Comparison of ENCODE assay signal across 2 cellular contexts in genomic region chr12:25102402-25102801, GRCh38.
A peak's percentile ranks its signal among the peaks of the same experiment; 100 is the strongest.
TF ChIP-seq lines count a peak whose summit lies in the region.

No MANE protein-coding gene starts in this region.

TF ChIP-seq in HEK293, 187 proteins besides CTCF, POLR2A, EP300 and RAD21:
- no peak for TF ChIP-seq ZNF664 (tag by site-specific recombination; IDR thresholded peaks at IDR 0.05)
- TF ChIP-seq, protein P1, sequence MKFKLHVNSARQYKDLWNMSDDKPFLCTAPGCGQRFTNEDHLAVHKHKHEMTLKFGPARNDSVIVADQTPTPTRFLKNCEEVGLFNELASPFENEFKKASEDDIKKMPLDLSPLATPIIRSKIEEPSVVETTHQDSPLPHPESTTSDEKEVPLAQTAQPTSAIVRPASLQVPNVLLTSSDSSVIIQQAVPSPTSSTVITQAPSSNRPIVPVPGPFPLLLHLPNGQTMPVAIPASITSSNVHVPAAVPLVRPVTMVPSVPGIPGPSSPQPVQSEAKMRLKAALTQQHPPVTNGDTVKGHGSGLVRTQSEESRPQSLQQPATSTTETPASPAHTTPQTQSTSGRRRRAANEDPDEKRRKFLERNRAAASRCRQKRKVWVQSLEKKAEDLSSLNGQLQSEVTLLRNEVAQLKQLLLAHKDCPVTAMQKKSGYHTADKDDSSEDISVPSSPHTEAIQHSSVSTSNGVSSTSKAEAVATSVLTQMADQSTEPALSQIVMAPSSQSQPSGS (tag by site-specific recombination; IDR thresholded peaks at IDR 0.05; ENCODE audit: low read depth), result peak; percentile 49; the same call in 1 of the 2 replicates
- TF ChIP-seq ZNF791 (tag by site-specific recombination; IDR thresholded peaks at IDR 0.05), result no peak
- no peak for TF ChIP-seq ZNF274 (IDR thresholded peaks at IDR 0.05; ENCODE audit: low read length)
- no peak for TF ChIP-seq ZNF274 (tag by site-specific recombination; IDR thresholded peaks at IDR 0.05; ENCODE audit: borderline replicate concordance)
- TF ChIP-seq, protein P2, sequence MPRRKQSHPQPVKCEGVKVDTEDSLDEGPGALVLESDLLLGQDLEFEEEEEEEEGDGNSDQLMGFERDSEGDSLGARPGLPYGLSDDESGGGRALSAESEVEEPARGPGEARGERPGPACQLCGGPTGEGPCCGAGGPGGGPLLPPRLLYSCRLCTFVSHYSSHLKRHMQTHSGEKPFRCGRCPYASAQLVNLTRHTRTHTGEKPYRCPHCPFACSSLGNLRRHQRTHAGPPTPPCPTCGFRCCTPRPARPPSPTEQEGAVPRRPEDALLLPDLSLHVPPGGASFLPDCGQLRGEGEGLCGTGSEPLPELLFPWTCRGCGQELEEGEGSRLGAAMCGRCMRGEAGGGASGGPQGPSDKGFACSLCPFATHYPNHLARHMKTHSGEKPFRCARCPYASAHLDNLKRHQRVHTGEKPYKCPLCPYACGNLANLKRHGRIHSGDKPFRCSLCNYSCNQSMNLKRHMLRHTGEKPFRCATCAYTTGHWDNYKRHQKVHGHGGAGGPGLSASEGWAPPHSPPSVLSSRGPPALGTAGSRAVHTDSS (tag by site-specific recombination; IDR thresholded peaks at IDR 0.05), result no peak
- TF ChIP-seq ZBTB44 (tag by site-specific recombination; IDR thresholded peaks at IDR 0.05), result no peak
- no peak for TF ChIP-seq SALL2 (tag by site-specific recombination; IDR thresholded peaks at IDR 0.05; ENCODE audit: borderline replicate concordance)
- TF ChIP-seq ZNF560 (tag by site-specific recombination; IDR thresholded peaks at IDR 0.05; ENCODE audit: borderline replicate concordance), result no peak

TF ChIP-seq in H1, 55 proteins besides CTCF, POLR2A, EP300 and RAD21:
- TF ChIP-seq, protein P3, sequence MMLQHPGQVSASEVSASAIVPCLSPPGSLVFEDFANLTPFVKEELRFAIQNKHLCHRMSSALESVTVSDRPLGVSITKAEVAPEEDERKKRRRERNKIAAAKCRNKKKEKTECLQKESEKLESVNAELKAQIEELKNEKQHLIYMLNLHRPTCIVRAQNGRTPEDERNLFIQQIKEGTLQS (IDR thresholded peaks at IDR 0.05; ENCODE audit: insufficient read depth, low read depth, low read length), result 0 out of 2 replicates have a peak, but pooled peaks have one; percentile 29
- TF ChIP-seq USF2 (IDR thresholded peaks at IDR 0.05; ENCODE audit: low read length) (no peak), BACH1 (IDR thresholded peaks at IDR 0.05; ENCODE audit: low read length) (no peak), EGR1 (IDR thresholded peaks at IDR 0.05; ENCODE audit: borderline replicate concordance, low read depth, low read length) (no peak), CBX8 (IDR thresholded peaks at IDR 0.05; ENCODE audit: borderline replicate concordance, low read depth, low read length) (no peak), CEBPB (IDR thresholded peaks at IDR 0.05; ENCODE audit: low read depth, low read length) (peak; percentile 72), NANOG (IDR thresholded peaks at IDR 0.05; ENCODE audit: insufficient read depth, low read depth, low read length, poor library complexity, severe bottlenecking) (no peak), YY1 (IDR thresholded peaks at IDR 0.05; ENCODE audit: low read depth, low read length) (peak; percentile 98), KDM1A (IDR thresholded peaks at IDR 0.05; ENCODE audit: borderline replicate concordance, low read length) (no peak)
- TF ChIP-seq, protein P1 (IDR thresholded peaks at IDR 0.05; ENCODE audit: low read length), result peak; percentile 98
